ENCODE assay signal across 9 cellular contexts in the genomic region with DNA sequence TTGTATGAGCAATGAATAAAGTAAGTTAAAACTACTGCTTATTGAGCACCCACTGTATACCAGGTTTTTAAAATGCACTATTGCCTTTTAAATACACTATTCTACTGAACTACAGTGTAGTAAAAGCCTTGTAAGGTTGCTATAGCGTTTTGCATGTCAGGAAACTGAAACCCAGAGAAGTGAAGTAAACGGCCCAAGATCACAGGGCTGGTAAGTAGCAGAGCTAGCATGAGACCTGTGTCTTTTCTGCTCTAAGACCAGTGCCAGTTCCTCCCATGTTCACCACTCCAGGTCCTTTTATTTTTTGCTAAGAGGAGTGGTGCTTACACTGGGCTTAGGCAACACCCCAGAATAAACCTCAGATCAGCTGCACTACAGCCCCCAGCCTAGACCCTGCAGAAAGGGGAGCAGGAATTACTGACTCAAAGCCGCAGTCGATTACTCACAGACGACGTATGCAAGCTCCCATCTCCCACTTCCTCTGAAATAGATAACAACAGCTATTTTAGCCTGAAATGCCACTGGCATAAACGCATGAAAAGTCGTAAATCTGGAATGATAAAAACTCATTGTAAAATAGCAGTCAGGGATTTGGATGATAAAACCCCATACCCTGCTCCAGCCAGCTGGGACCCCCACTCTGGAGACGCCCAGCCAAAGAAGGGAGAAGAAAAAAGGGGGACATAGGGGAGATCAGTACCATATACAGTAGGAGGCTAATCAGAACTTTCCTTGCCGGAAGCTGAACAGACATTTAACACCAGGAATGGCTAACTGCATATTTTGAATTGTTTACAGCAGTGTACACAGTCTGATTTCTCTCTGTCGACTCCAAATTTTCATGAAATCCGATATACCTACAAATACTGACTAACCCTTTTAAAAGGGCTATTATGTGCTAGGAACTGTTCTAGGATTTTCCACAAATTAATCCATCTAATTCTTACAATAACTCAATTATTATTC.
DNase-seq lines count a peak whose midpoint lies in the region; ATAC-seq and TF ChIP-seq lines count a peak whose summit lies in the region.
"Had no signal": no experiment of that assay in that cellular context is flagged by ENCODE, and none has a peak within 500 bp of the region (broad histone marks: within the 10 kb centered on the region; RNA-seq: fewer than 3 reads in every experiment).

No MANE protein-coding gene starts in this region.

- in situ Hi-C loops in brain microvascular endothelial cell (cut with HindIII; ENCODE audit: low pct_ligation_motif_present, low sequenced_read_pairs), result no loop called here

- H3K27ac ChIP-seq in brain microvascular endothelial cell (peak overlapping the region; percentile 94), parathyroid adenoma (no peak overlapping the region)

- peak overlapping the region; percentile 13 for H3K4me3 ChIP-seq in brain microvascular endothelial cell (ENCODE audit: low read depth, low read length)
- no peak overlapping the region for H3K4me3 ChIP-seq in parathyroid adenoma (ENCODE audit: low read depth, low read length)

- ATAC-seq in GM18867 (IDR thresholded peaks at IDR 0.05; ENCODE audit: unreplicated experiment) (peak; percentile 42), HG02763 (IDR thresholded peaks at IDR 0.05; ENCODE audit: unreplicated experiment) (no peak)

- H3K79me2 ChIP-seq in parathyroid adenoma, result no peaks in the 10 kb centered on the region

- H2AFZ ChIP-seq in parathyroid adenoma, result peak overlapping the region; percentile 19

- H3K9me3 ChIP-seq in parathyroid adenoma (ENCODE audit: control insufficient read depth, low read length), result no peaks in the 10 kb centered on the region

- TF ChIP-seq CTCF in brain microvascular endothelial cell (IDR thresholded peaks at IDR 0.05; ENCODE audit: low read depth, low read length, missing control alignments) (no peak), parathyroid adenoma (IDR thresholded peaks at IDR 0.05) (no peak)

- H3K4me2 ChIP-seq in parathyroid adenoma (ENCODE audit: low read length), result no peak overlapping the region

- peak; percentile 94 for DNase-seq in MV-4-11 (lab: John Stamatoyannopoulos, UW)
- DNase-seq in brain microvascular endothelial cell, result peak; percentile 98
- DNase-seq in NCI-H1436 treated with DMSO at 0.1 percent for 48 hours (lab: John Stamatoyannopoulos, UW), result no peak
- no peak for DNase-seq in SHP77 (lab: John Stamatoyannopoulos, UW)
- no peak for DNase-seq in NCI-H345 (lab: John Stamatoyannopoulos, UW)
- DNase-seq: NCI-H1048 had no signal

- no peaks in the 10 kb centered on the region for H3K4me1 ChIP-seq in parathyroid adenoma

- H3K36me3 ChIP-seq in brain microvascular endothelial cell (replicated peaks) (no peaks in the 10 kb centered on the region), parathyroid adenoma (ENCODE audit: control insufficient read depth, insufficient read depth, low read length) (no peaks in the 10 kb centered on the region)

- no peak overlapping the region for H3K9ac ChIP-seq in parathyroid adenoma

- no peaks in the 10 kb centered on the region for H3K27me3 ChIP-seq in brain microvascular endothelial cell (replicated peaks)
- H3K27me3 ChIP-seq in parathyroid adenoma (ENCODE audit: control insufficient read depth, insufficient read depth, low read length), result no peaks in the 10 kb centered on the region

Comparison
In these comparisons a context has a peak if more than half of its experiments do, and no peak if none do; other contexts are left out.
1. DNase-seq: peak in MV-4-11 (single experiment) and brain microvascular endothelial cell (single experiment); none in NCI-H1436 treated with DMSO at 0.1 percent for 48 hours (single experiment), SHP77 (0 of 2) and NCI-H345 (single experiment).